ENCODE assay signal across 20 cellular contexts in the genomic region with DNA sequence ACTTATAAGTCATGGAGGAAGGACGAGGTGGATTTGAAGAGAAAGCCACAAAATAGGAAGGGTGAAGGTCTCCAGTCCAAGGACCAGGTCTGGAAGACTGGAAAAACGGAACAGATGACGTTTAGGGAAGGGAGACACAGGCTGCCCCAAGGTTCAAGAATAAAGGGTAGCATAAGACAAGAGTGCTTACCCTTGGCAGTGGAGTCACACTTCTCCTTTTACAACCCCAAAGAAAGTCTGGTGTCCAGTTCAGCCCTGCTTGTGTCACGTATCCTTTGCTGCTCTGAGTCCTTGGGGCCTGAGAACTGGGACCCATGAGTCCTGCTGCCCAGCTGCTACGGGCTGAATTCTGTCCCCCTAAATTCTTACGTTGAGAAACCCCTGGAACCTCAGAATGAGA. TPM values are rescaled to one million over a fixed set of nuclear protein-coding genes. Genes with fewer than 3 reads are reported as not detected.
DNase-seq lines count a peak whose midpoint lies in the region; ATAC-seq and TF ChIP-seq lines count a peak whose summit lies in the region.
"Had no signal": no experiment of that assay in that cellular context is flagged by ENCODE, and none has a peak within 500 bp of the region (broad histone marks: within the 10 kb centered on the region; RNA-seq: fewer than 3 reads in every experiment).

No MANE protein-coding gene starts in this region.

- H3K4me3 ChIP-seq in SU-DHL-6 (ENCODE audit: insufficient read depth, low read length, poor library complexity, severe bottlenecking), result no peak overlapping the region
- no peak overlapping the region for H3K4me3 ChIP-seq in mucosa of descending colon

- H3K4me2 ChIP-seq in SU-DHL-6 (ENCODE audit: low read depth, low read length, poor library complexity, severe bottlenecking), result no peak overlapping the region

- ATAC-seq in mucosa of descending colon (peak; percentile 34), GM18873 (IDR thresholded peaks at IDR 0.05; ENCODE audit: low FRiP score, unreplicated experiment) (no peak)
- ATAC-seq in stimulated activated memory B cell treated with anti-CD40 and anti-IgM and Interleukin-4, amounts not matched to agents 10 μg/mL and 1 μg/mL and 100 μg/mL, for 72 hours, result no peak

- H2AFZ ChIP-seq in SU-DHL-6 (ENCODE audit: low read depth, low read length, severe bottlenecking), result no peak overlapping the region

- H3K36me3 Mint-ChIP-seq in stimulated activated memory B cell treated with anti-CD40 and anti-IgM and Interleukin-4, amounts not matched to agents 10 μg/mL and 1 μg/mL and 100 μg/mL, for 72 hours, result peaks cover 61% of the 10 kb centered on the region
- H3K36me3 Mint-ChIP-seq in activated T-helper 1 cell treated with anti-CD3 and anti-CD28 coated beads, Interleukin-12 subunit alpha, Interleukin-12 subunit beta, Interleukin-2, Interleukin-4 antibody, amounts not matched to agents 30 ng/mL and 10 ng/mL and 1 ng/mL, durations not matched to agents 14 hours and 24 hours and 36 hours (ENCODE audit: low read depth), result peaks cover 32% of the 10 kb centered on the region

- H3K36me3 ChIP-seq in SU-DHL-6 (ENCODE audit: low read length) (no peaks in the 10 kb centered on the region), mucosa of descending colon (ENCODE audit: low read depth) (no peaks in the 10 kb centered on the region)

- TF ChIP-seq CTCF in SU-DHL-6 (IDR thresholded peaks at IDR 0.05; ENCODE audit: insufficient read depth, low read length, poor library complexity, severe bottlenecking) (no peak), mucosa of descending colon (IDR thresholded peaks at IDR 0.05) (no peak)

- peaks cover 52% of the 10 kb centered on the region for H3F3A ChIP-seq in SU-DHL-6 (ENCODE audit: insufficient read depth)

- no peaks in the 10 kb centered on the region for H3K79me2 ChIP-seq in SU-DHL-6 (ENCODE audit: insufficient read depth, low read length)

- H3K9me3 ChIP-seq in SU-DHL-6 (ENCODE audit: insufficient read depth, low read length) (no peaks in the 10 kb centered on the region), mucosa of descending colon (no peaks in the 10 kb centered on the region)

- no peak overlapping the region for H3K4me3 Mint-ChIP-seq in stimulated activated memory B cell treated with anti-CD40 and anti-IgM and Interleukin-4, amounts not matched to agents 10 μg/mL and 1 μg/mL and 100 μg/mL, for 72 hours
- H3K4me3 Mint-ChIP-seq in activated T-helper 1 cell treated with anti-CD3 and anti-CD28 coated beads, Interleukin-12 subunit alpha, Interleukin-12 subunit beta, Interleukin-2, Interleukin-4 antibody, amounts not matched to agents 30 ng/mL and 10 ng/mL and 1 ng/mL, durations not matched to agents 14 hours and 24 hours and 36 hours, result no peak overlapping the region
- H3K4me3 Mint-ChIP-seq: CD8-positive, alpha-beta memory T cell; HFFc6 had no signal

- H3K4me1 ChIP-seq in mucosa of descending colon (ENCODE audit: low read depth), result no peaks in the 10 kb centered on the region

- H3K4me1 Mint-ChIP-seq in stimulated activated memory B cell treated with anti-CD40 and anti-IgM and Interleukin-4, amounts not matched to agents 10 μg/mL and 1 μg/mL and 100 μg/mL, for 72 hours, result peaks cover 30% of the 10 kb centered on the region
- H3K4me1 Mint-ChIP-seq in activated T-helper 1 cell treated with anti-CD3 and anti-CD28 coated beads, Interleukin-12 subunit alpha, Interleukin-12 subunit beta, Interleukin-2, Interleukin-4 antibody, amounts not matched to agents 30 ng/mL and 10 ng/mL and 1 ng/mL, durations not matched to agents 14 hours and 24 hours and 36 hours (ENCODE audit: low read depth), result peaks cover 4% of the 10 kb centered on the region

- H4K20me1 ChIP-seq in SU-DHL-6 (ENCODE audit: low read depth, low read length), result no peaks in the 10 kb centered on the region

- peak overlapping the region; percentile 41 for H3K27ac Mint-ChIP-seq in stimulated activated memory B cell treated with anti-CD40 and anti-IgM and Interleukin-4, amounts not matched to agents 10 μg/mL and 1 μg/mL and 100 μg/mL, for 72 hours
- H3K27ac Mint-ChIP-seq in activated T-helper 1 cell treated with anti-CD3 and anti-CD28 coated beads, Interleukin-12 subunit alpha, Interleukin-12 subunit beta, Interleukin-2, Interleukin-4 antibody, amounts not matched to agents 30 ng/mL and 10 ng/mL and 1 ng/mL, durations not matched to agents 14 hours and 24 hours and 36 hours, result no peak overlapping the region
- H3K27ac Mint-ChIP-seq: CD8-positive, alpha-beta memory T cell; HFFc6 had no signal

- intact Hi-C loops in mucosa of descending colon (cut with DNase I, micrococcal nuclease), result no loop called here
- intact Hi-C loops in activated T-helper 1 cell treated with anti-CD3 and anti-CD28 coated beads, Interleukin-12 subunit alpha, Interleukin-12 subunit beta, Interleukin-2, Interleukin-4 antibody, amounts not matched to agents 30 ng/mL and 10 ng/mL and 1 ng/mL, durations not matched to agents 14 hours and 24 hours and 36 hours (cut with micrococcal nuclease), result no loop called here

- H3K27me3 Mint-ChIP-seq in stimulated activated memory B cell treated with anti-CD40 and anti-IgM and Interleukin-4, amounts not matched to agents 10 μg/mL and 1 μg/mL and 100 μg/mL, for 72 hours, result no peaks in the 10 kb centered on the region
- no peaks in the 10 kb centered on the region for H3K27me3 Mint-ChIP-seq in activated T-helper 1 cell treated with anti-CD3 and anti-CD28 coated beads, Interleukin-12 subunit alpha, Interleukin-12 subunit beta, Interleukin-2, Interleukin-4 antibody, amounts not matched to agents 30 ng/mL and 10 ng/mL and 1 ng/mL, durations not matched to agents 14 hours and 24 hours and 36 hours (ENCODE audit: insufficient read depth)

- DNase-seq in CD1c-positive myeloid dendritic cell (ENCODE audit: extremely low spot score) (peak; percentile 52), mucosa of descending colon (no peak), NCI-H2227 (lab: John Stamatoyannopoulos, UW; ENCODE audit: unreplicated experiment) (no peak), T-helper 2 cell (no peak)
- no peak for DNase-seq in activated T-helper 1 cell treated with anti-CD3 and anti-CD28 coated beads, Interleukin-12 subunit alpha, Interleukin-12 subunit beta, Interleukin-2, Interleukin-4 antibody, amounts not matched to agents 30 ng/mL and 10 ng/mL and 1 ng/mL, durations not matched to agents 14 hours and 24 hours and 36 hours (ENCODE audit: low spot score)
- DNase-seq: CD8-positive, alpha-beta memory T cell; DMS53; H7; HFFc6; KG1; NCI-H1092; NCI-H146; NCI-H2081; NCI-H2171 treated with DMSO at 0.1 percent for 48 hours; NCI-H446 treated with DMSO at 0.1 percent for 48 hours; OCI-M1; Right ventricle myocardium superior had no signal

- H3K9me2 ChIP-seq in SU-DHL-6 (replicated peaks; ENCODE audit: insufficient read depth, low read length), result no peaks in the 10 kb centered on the region

- no peaks in the 10 kb centered on the region for H3K9me3 Mint-ChIP-seq in stimulated activated memory B cell treated with anti-CD40 and anti-IgM and Interleukin-4, amounts not matched to agents 10 μg/mL and 1 μg/mL and 100 μg/mL, for 72 hours
- H3K9me3 Mint-ChIP-seq in activated T-helper 1 cell treated with anti-CD3 and anti-CD28 coated beads, Interleukin-12 subunit alpha, Interleukin-12 subunit beta, Interleukin-2, Interleukin-4 antibody, amounts not matched to agents 30 ng/mL and 10 ng/mL and 1 ng/mL, durations not matched to agents 14 hours and 24 hours and 36 hours, result no peaks in the 10 kb centered on the region
- H3K9me3 Mint-ChIP-seq: CD8-positive, alpha-beta memory T cell; HFFc6 had no signal

- peak overlapping the region; percentile 97 for H3K27ac ChIP-seq in SU-DHL-6 (ENCODE audit: low read depth, low read length)

- H3K27me3 ChIP-seq in SU-DHL-6 (ENCODE audit: low read length), result no peaks in the 10 kb centered on the region

- H3K9ac ChIP-seq in SU-DHL-6 (ENCODE audit: low read length), result no peak overlapping the region

RNA-seq across cellular contexts. Expression of a gene that starts 13.0 kb away (rescaled TPM):
- 10 to 100 TPM; 37.9 to 62.6 (median 47.6) TPM for total RNA-seq in mucosa of descending colon
- 106 and 112 TPM in 2 replicates for total RNA-seq in activated T-helper 1 cell treated with anti-CD3 and anti-CD28 coated beads, Interleukin-12 subunit alpha, Interleukin-12 subunit beta, Interleukin-2, Interleukin-4 antibody, amounts not matched to agents 30 ng/mL and 10 ng/mL and 1 ng/mL, durations not matched to agents 14 hours and 24 hours and 36 hours

RNA-seq across cellular contexts. Expression of a gene that starts 33.8 kb away (rescaled TPM):
- 10 to 100 TPM; 15.2 to 18.0 (median 17.2) TPM for total RNA-seq in mucosa of descending colon
- total RNA-seq in activated T-helper 1 cell treated with anti-CD3 and anti-CD28 coated beads, Interleukin-12 subunit alpha, Interleukin-12 subunit beta, Interleukin-2, Interleukin-4 antibody, amounts not matched to agents 30 ng/mL and 10 ng/mL and 1 ng/mL, durations not matched to agents 14 hours and 24 hours and 36 hours, result 27.8 and 29.9 TPM in 2 replicates

RNA-seq across cellular contexts. Expression of a gene that starts 34.2 kb away (rescaled TPM):
- total RNA-seq in mucosa of descending colon, result 10 to 100 TPM; 27.8 to 38.3 (median 28.5) TPM
- total RNA-seq in activated T-helper 1 cell treated with anti-CD3 and anti-CD28 coated beads, Interleukin-12 subunit alpha, Interleukin-12 subunit beta, Interleukin-2, Interleukin-4 antibody, amounts not matched to agents 30 ng/mL and 10 ng/mL and 1 ng/mL, durations not matched to agents 14 hours and 24 hours and 36 hours, result 54.9 and 55.0 TPM in 2 replicates
